Comparison of ENCODE assay signal across 13 cellular contexts in the genomic region with DNA sequence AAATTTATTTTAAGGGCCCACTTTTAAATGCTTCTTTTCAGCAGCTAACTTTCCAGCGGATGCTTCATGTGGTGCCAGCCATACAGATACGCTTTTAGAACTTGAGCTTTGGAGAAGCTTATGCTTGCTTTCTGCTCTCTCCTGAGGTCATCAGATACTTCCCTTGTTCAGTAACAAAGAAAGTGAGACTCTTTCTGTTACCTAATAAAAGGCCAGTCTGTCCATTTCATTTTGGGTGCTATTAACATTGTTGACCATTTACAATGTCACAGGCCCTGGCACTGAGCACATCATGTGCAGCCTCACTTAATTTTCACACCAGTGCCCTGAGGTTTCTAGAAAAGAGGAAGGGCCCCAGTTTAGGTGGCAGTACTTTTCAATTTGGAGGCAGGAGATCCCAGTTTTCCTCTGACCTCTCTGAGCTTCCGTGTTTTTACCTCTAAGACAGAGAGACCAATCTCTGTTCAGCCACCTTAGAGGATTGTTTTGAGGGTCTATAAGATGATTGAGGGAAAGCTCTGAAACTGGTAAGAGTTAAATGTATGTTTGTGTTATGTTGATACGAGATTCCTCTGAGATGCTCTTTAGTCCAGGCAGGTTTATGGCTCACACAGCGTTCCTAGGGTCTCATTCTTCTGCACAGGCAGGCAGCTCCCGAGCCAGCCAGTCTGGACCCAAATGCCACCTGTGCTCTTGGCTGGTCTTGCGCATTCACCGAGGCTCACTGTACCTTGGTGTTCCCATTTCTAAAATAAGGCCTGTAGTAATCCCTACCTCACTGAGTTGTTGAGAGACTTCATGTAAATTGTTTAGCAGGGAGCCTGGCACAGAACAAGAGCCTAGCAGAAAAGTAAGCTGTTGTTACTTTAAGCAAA. TPM values are rescaled to one million over a fixed set of nuclear protein-coding genes. Genes with fewer than 3 reads are reported as not detected.
DNase-seq lines count a peak whose midpoint lies in the region; TF ChIP-seq lines count a peak whose summit lies in the region.
"Had no signal": no experiment of that assay in that cellular context is flagged by ENCODE, and none has a peak within 500 bp of the region (broad histone marks: within the 10 kb centered on the region; RNA-seq: fewer than 3 reads in every experiment).

No MANE protein-coding gene starts in this region.

- TF ChIP-seq CTCF in A673 (conservative IDR thresholded peaks at IDR 0.05; ENCODE audit: low read depth, low read length) (no peak), Loucy (conservative IDR thresholded peaks at IDR 0.05; ENCODE audit: low read length) (no peak), esophagus squamous epithelium (IDR thresholded peaks at IDR 0.05) (no peak), prostate gland (IDR thresholded peaks at IDR 0.05) (no peak), MM.1S (IDR thresholded peaks at IDR 0.05; ENCODE audit: low read length) (no peak)

- no peak for DNase-seq in A673 (ENCODE audit: low spot score)
- DNase-seq in esophagus squamous epithelium (lab: John Stamatoyannopoulos, UW): no peak
- no peak for DNase-seq in prostate gland (ENCODE audit: low spot score)
- DNase-seq in anterior cingulate cortex (lab: John Stamatoyannopoulos, UW): no peak
- no peak for DNase-seq in NCI-H226
- DNase-seq in MM.1S: no peak
- DNase-seq in SK-N-DZ (ENCODE audit: low spot score): no peak
- DNase-seq: activated CD8-positive, alpha-beta T cell treated with anti-CD3 and anti-CD28 coated beads, Interleukin-2, amount 10 ng/mL, durations not matched to agents 7 days and 5 days; activated gamma-delta T cell; NCI-H748 treated with DMSO at 0.1 percent for 48 hours had no signal

- H3K27ac ChIP-seq in A673 (ENCODE audit: low read depth, low read length, poor library complexity, severe bottlenecking) (peak overlapping the region; percentile 68), esophagus squamous epithelium (peak overlapping the region; percentile 27 to 90 (median 76)), prostate gland (peak overlapping the region; percentile 15 to 32), MM.1S (ENCODE audit: low read length) (no peak overlapping the region)
- H3K27ac ChIP-seq: RWPE1 had no signal

- no peaks in the 10 kb centered on the region for H3K9me2 ChIP-seq in Loucy (replicated peaks; ENCODE audit: low read depth, low read length)
- H3K9me2 ChIP-seq in MM.1S (replicated peaks; ENCODE audit: insufficient read depth, low read length): no peaks in the 10 kb centered on the region

- POLR2A ChIA-PET in A673 (lab: Charles Lee; ENCODE audit: low non-redundant PET): no interaction called here

- no peaks in the 10 kb centered on the region for H3F3A ChIP-seq in Loucy (ENCODE audit: low read depth)
- no peaks in the 10 kb centered on the region for H3F3A ChIP-seq in MM.1S (ENCODE audit: insufficient read depth, low read length)

- BruUV-seq in A673 (replicated peaks; lab: Mats Ljungman, UMichigan): no TSS peak

- H3K9ac ChIP-seq in Loucy (ENCODE audit: low read depth, low read length, poor library complexity, severe bottlenecking) (peak overlapping the region; percentile 47), MM.1S (ENCODE audit: low read length) (no peak overlapping the region)

- no peak for TF ChIP-seq POLR2A in esophagus squamous epithelium (IDR thresholded peaks at IDR 0.05)
- no peak for TF ChIP-seq POLR2A in prostate gland (IDR thresholded peaks at IDR 0.05)

- H3K4me2 ChIP-seq in Loucy (ENCODE audit: low read depth, low read length, poor library complexity, severe bottlenecking) (peak overlapping the region; percentile 84), MM.1S (ENCODE audit: low read depth, low read length) (no peak overlapping the region)

- H3K4me3 ChIP-seq in A673 (ENCODE audit: low read depth, low read length, poor library complexity, severe bottlenecking) (peak overlapping the region; percentile 16), Loucy (ENCODE audit: low read length, poor library complexity, severe bottlenecking) (peak overlapping the region; percentile 51), esophagus squamous epithelium (peak overlapping the region in 2 of 4 donors; percentile 10 to 75), prostate gland (no peak overlapping the region), MM.1S (ENCODE audit: low read length) (no peak overlapping the region)

- no peaks in the 10 kb centered on the region for H3K27me3 ChIP-seq in A673 (replicated peaks; ENCODE audit: insufficient read depth, low read depth, low read length, poor library complexity)
- no peaks in the 10 kb centered on the region for H3K27me3 ChIP-seq in Loucy (ENCODE audit: insufficient read depth, low read length, poor library complexity, severe bottlenecking)
- no peaks in the 10 kb centered on the region for H3K27me3 ChIP-seq in esophagus squamous epithelium
- no peaks in the 10 kb centered on the region for H3K27me3 ChIP-seq in prostate gland (replicated peaks; ENCODE audit: insufficient read depth)
- H3K27me3 ChIP-seq in MM.1S (replicated peaks; ENCODE audit: insufficient read depth, low read length): no peaks in the 10 kb centered on the region

- H3K4me1 ChIP-seq in A673 (ENCODE audit: insufficient read depth, low read length, poor library complexity, severe bottlenecking): peaks cover 75% of the 10 kb centered on the region
- H3K4me1 ChIP-seq in Loucy (ENCODE audit: insufficient read depth, low read length, poor library complexity, severe bottlenecking): peaks cover 37% of the 10 kb centered on the region
- peaks cover 6 to 92% (median 42%) of the 10 kb centered on the region in 3 donors for H3K4me1 ChIP-seq in esophagus squamous epithelium
- peaks cover 20% of the 10 kb centered on the region for H3K4me1 ChIP-seq in prostate gland (replicated peaks)
- H3K4me1 ChIP-seq in MM.1S (ENCODE audit: low read length): no peaks in the 10 kb centered on the region

- H3K36me3 ChIP-seq in A673 (ENCODE audit: insufficient read depth, low read length, poor library complexity, severe bottlenecking) (no peaks in the 10 kb centered on the region), Loucy (ENCODE audit: insufficient read depth, low read length) (no peaks in the 10 kb centered on the region), esophagus squamous epithelium (no peaks in the 10 kb centered on the region), prostate gland (no peaks in the 10 kb centered on the region), MM.1S (replicated peaks; ENCODE audit: insufficient read depth, low read length) (no peaks in the 10 kb centered on the region)

- intact Hi-C loops in A673 (cut with micrococcal nuclease; ENCODE audit: unreplicated experiment): no loop called here
- intact Hi-C loops in esophagus squamous epithelium (cut with DNase I): no loop called here
- intact Hi-C loops in prostate gland (cut with DNase I): no loop called here

- H2AFZ ChIP-seq in Loucy (ENCODE audit: low read length) (no peak overlapping the region), MM.1S (ENCODE audit: low read length) (no peak overlapping the region)

- CTCF ChIA-PET in A673 (lab: Charles Lee): interaction anchor here (0.5 to 0.7 kb wide), 2 partner anchors 109 to 317 kb away, joined by 3 read pairs; no protein-coding TSS in a partner anchor

- peaks cover 84% of the 10 kb centered on the region for H3K79me2 ChIP-seq in Loucy (ENCODE audit: insufficient read depth, low read length)
- H3K79me2 ChIP-seq in MM.1S (ENCODE audit: low read length): no peaks in the 10 kb centered on the region

- H4K20me1 ChIP-seq in Loucy (ENCODE audit: insufficient read depth, low read length, poor library complexity, severe bottlenecking) (peaks cover 27% of the 10 kb centered on the region), MM.1S (ENCODE audit: insufficient read depth, low read length) (no peaks in the 10 kb centered on the region)

- 71 to 79% methylated on average over 7 to 8 of the region's 8 CpGs for WGBS in esophagus squamous epithelium, 2 donors
- WGBS in prostate gland: 43% methylated on average over 8 of the region's 8 CpGs

- H3K9me3 ChIP-seq in A673 (ENCODE audit: low read depth, low read length, poor library complexity, severe bottlenecking) (no peaks in the 10 kb centered on the region), Loucy (ENCODE audit: insufficient read depth, low read depth, low read length) (no peaks in the 10 kb centered on the region), esophagus squamous epithelium (no peaks in the 10 kb centered on the region), prostate gland (no peaks in the 10 kb centered on the region), MM.1S (replicated peaks; ENCODE audit: insufficient read depth, low read length) (no peaks in the 10 kb centered on the region)

RNA-seq across cellular contexts. Expression of gene ABL1, which starts 4.4 kb away (rescaled TPM):
- total RNA-seq in A673 (2021): 78.6 and 81.3 TPM in 2 replicates
- 10 to 100 TPM; 22.1 to 51.7 (median 27.1) TPM for total RNA-seq in esophagus squamous epithelium
- total RNA-seq in prostate gland: 10 to 100 TPM; 48.2 to 73.4 TPM
- 26.1 and 34.9 TPM in 2 replicates for polyA plus RNA-seq in SK-N-DZ (2014; cell fraction: cytosol; rRNA removed)
- 14.9 and 22.6 TPM in 2 replicates for polyA plus RNA-seq in SK-N-DZ (2014; cell fraction: nucleus; rRNA removed)

RNA-seq across cellular contexts. Expression of gene QRFP, which starts 57.1 kb away (rescaled TPM):
- total RNA-seq in A673 (2021) (not detected in 2 replicates), esophagus squamous epithelium (under 1 TPM in 1 of 4 donors, not detected in 3; 0.18 TPM), prostate gland (1 to 10 TPM in 1 of 2 donors, not detected in 1; 1.0 TPM)
- not detected in 2 replicates for polyA plus RNA-seq in SK-N-DZ (2014; cell fraction: cytosol; rRNA removed)
- polyA plus RNA-seq in SK-N-DZ (2014; cell fraction: nucleus; rRNA removed): not detected in 2 replicates
- total RNA-seq: activated CD8-positive, alpha-beta T cell treated with anti-CD3 and anti-CD28 coated beads, Interleukin-2, amount 10 ng/mL, durations not matched to agents 7 days and 5 days; esophagus mucosa had no signal

Comparison
In these comparisons a context has a peak if more than half of its experiments do, and no peak if none do; other contexts are left out.
1. H3K4me3 ChIP-seq: peak in A673 (single experiment) and Loucy (single experiment); none in prostate gland (0 of 2) and MM.1S (single experiment).